ENCODE assay signal across 10 cellular contexts in genomic region chr9:77997611-77998349, GRCh38. TPM values are rescaled to one million over a fixed set of nuclear protein-coding genes. Genes with fewer than 3 reads are reported as not detected.
DNase-seq lines count a peak whose midpoint lies in the region; ATAC-seq and TF ChIP-seq lines count a peak whose summit lies in the region.
"Had no signal": no experiment of that assay in that cellular context is flagged by ENCODE, and none has a peak within 500 bp of the region (broad histone marks: within the 10 kb centered on the region; RNA-seq: fewer than 3 reads in every experiment).

No MANE protein-coding gene starts in this region.

- H3K36me3 ChIP-seq in BE2C, result no peaks in the 10 kb centered on the region
- H3K36me3 ChIP-seq in IMR-90 (ENCODE audit: control insufficient read depth, insufficient read depth, low read length), result no peaks in the 10 kb centered on the region
- H3K36me3 ChIP-seq in endodermal cell (ENCODE audit: control insufficient read depth, insufficient read depth, low read length), result no peaks in the 10 kb centered on the region

- H3K23ac ChIP-seq in IMR-90 (ENCODE audit: low read depth, low read length), result peak overlapping the region; percentile 7; the same call in 1 of the 2 replicates

- no peak overlapping the region for H4K5ac ChIP-seq in IMR-90 (ENCODE audit: low read depth, low read length)

- TF ChIP-seq CTCF in BE2C (IDR thresholded peaks at IDR 0.05; ENCODE audit: low read depth, low read length), result no peak
- TF ChIP-seq CTCF in IMR-90 (conservative IDR thresholded peaks at IDR 0.05; ENCODE audit: low read depth, low read length), result no peak
- no peak for TF ChIP-seq CTCF in endodermal cell (conservative IDR thresholded peaks at IDR 0.05)
- no peak for TF ChIP-seq CTCF in mesothelial cell of epicardium (IDR thresholded peaks at IDR 0.05; ENCODE audit: unreplicated experiment)

- H3K9me3 ChIP-seq in BE2C, result no peaks in the 10 kb centered on the region
- H3K9me3 ChIP-seq in IMR-90 (ENCODE audit: control insufficient read depth, insufficient read depth, low read length), result no peaks in the 10 kb centered on the region
- no peaks in the 10 kb centered on the region for H3K9me3 ChIP-seq in endodermal cell (ENCODE audit: control insufficient read depth, low read length)

- peaks cover 22 to 70% of the 10 kb centered on the region in 2 experiments for H3K79me1 ChIP-seq in IMR-90 (ENCODE audit: low read depth in 1 of 2, low read length in 2 of 2)

- intact Hi-C loops in IMR-90 (cut with micrococcal nuclease), result no loop called here

- BruUV-seq in IMR-90 (replicated peaks; lab: Mats Ljungman, UMichigan), result no TSS peak

- WGBS in IMR-90 (ENCODE audit: extremely low coverage in 2 of 2, insufficient read length in 1 of 2), 2 experiments, result 83% methylated on average over 3 of the region's 16 CpGs; no CpG with 5 or more reads in 1 of the 2 experiments
- 95 to 100% methylated on average over 2 to 16 of the region's 16 CpGs for WGBS in endodermal cell (ENCODE audit: insufficient coverage in 1 of 2, insufficient read length in 1 of 2), 2 experiments

- no peak overlapping the region for H2BK15ac ChIP-seq in IMR-90 (ENCODE audit: low read depth, low read length)

- DNase-seq in BE2C (peak; percentile 88), IMR-90 (peak; percentile 34), endodermal cell (no peak), mesothelial cell of epicardium (ENCODE audit: low spot score in 2 of 2, unreplicated experiment in 2 of 2) (no peak), cerebellum (ENCODE audit: low spot score) (no peak), DMS114 treated with DMSO at 0.1 percent for 48 hours (lab: John Stamatoyannopoulos, UW; ENCODE audit: unreplicated experiment) (no peak), GM19240 (ENCODE audit: insufficient read length, low spot score) (no peak)
- DNase-seq: activated CD8-positive, alpha-beta memory T cell treated with anti-CD3 and anti-CD28 coated beads, Interleukin-2, amount 50 U/mL, for 4 hours; stimulated activated CD4-positive, alpha-beta T cell treated with anti-CD3 and anti-CD28 coated beads, Interleukin-12 subunit alpha, Interleukin-12 subunit beta, amount 100 ng/mL, for 4 hours had no signal

- H3K9me3 Mint-ChIP-seq in endodermal cell (no peaks in the 10 kb centered on the region), mesothelial cell of epicardium (no peaks in the 10 kb centered on the region)

- H2AK5ac ChIP-seq in IMR-90 (ENCODE audit: low read depth, low read length), result no peak overlapping the region

- H3K9me1 ChIP-seq in IMR-90 (ENCODE audit: insufficient read depth, low read length), result peaks cover 11% of the 10 kb centered on the region

- POLR2A ChIA-PET in IMR-90 (lab: Charles Lee; ENCODE audit: unreplicated experiment), result no interaction called here

- H3K27ac Mint-ChIP-seq in endodermal cell (peak overlapping the region; percentile 9), mesothelial cell of epicardium (peak overlapping the region; percentile 63)

- no peak overlapping the region for H2BK5ac ChIP-seq in IMR-90 (ENCODE audit: low read depth, low read length, poor library complexity, severe bottlenecking)

- H3K4me1 Mint-ChIP-seq in endodermal cell, result peaks cover 3% of the 10 kb centered on the region
- peaks cover 31% of the 10 kb centered on the region for H3K4me1 Mint-ChIP-seq in mesothelial cell of epicardium

- peaks cover 4% of the 10 kb centered on the region for H3K36me3 Mint-ChIP-seq in endodermal cell (ENCODE audit: low read depth)
- peaks cover 6% of the 10 kb centered on the region for H3K36me3 Mint-ChIP-seq in mesothelial cell of epicardium

- H2BK120ac ChIP-seq in IMR-90 (ENCODE audit: low read depth, low read length), result no peak overlapping the region

- no peak overlapping the region for H3K14ac ChIP-seq in IMR-90 (replicated peaks; ENCODE audit: low read depth, low read length)

- dilution Hi-C loops in IMR-90 (cut with HindIII; ENCODE audit: low sequenced_read_pairs, unreplicated experiment), result no loop called here

- no peak for TF ChIP-seq POLR2A in IMR-90 (IDR thresholded peaks at IDR 0.05; ENCODE audit: low read depth, low read length)

- no peak for TF ChIP-seq RAD21 in IMR-90 (IDR thresholded peaks at IDR 0.05; ENCODE audit: low read length)

- 0 out of 2 replicates have a peak, but pooled peaks have one; percentile 42 for ATAC-seq in IMR-90 (ENCODE audit: low read depth)
- no peak for ATAC-seq in GM18517 (IDR thresholded peaks at IDR 0.05; ENCODE audit: unreplicated experiment)

- in situ Hi-C loops in IMR-90 (cut with MboI; ENCODE audit: low sequenced_read_pairs), result no loop called here

- peak overlapping the region; percentile 29; the same call in 1 of the 2 replicates for H3K4ac ChIP-seq in IMR-90 (ENCODE audit: low read depth, low read length)

- no peak overlapping the region for H3K9ac ChIP-seq in IMR-90 (ENCODE audit: low read depth, low read length)
- no peak overlapping the region for H3K9ac ChIP-seq in endodermal cell (ENCODE audit: extremely low read depth, low read length, poor library complexity, severe bottlenecking)

- H4K8ac ChIP-seq in IMR-90 (ENCODE audit: low read depth in 2 of 2, low read length in 2 of 2), result no peak overlapping the region

- H3K4me1 ChIP-seq in BE2C, result peaks cover 26% of the 10 kb centered on the region
- peaks cover 7% of the 10 kb centered on the region for H3K4me1 ChIP-seq in IMR-90 (ENCODE audit: control insufficient read depth, insufficient read depth, low read length)
- no peaks in the 10 kb centered on the region for H3K4me1 ChIP-seq in endodermal cell (ENCODE audit: control insufficient read depth, insufficient read depth, low read length)

- H3K56ac ChIP-seq in IMR-90 (ENCODE audit: extremely low read depth, insufficient read depth, low read length), result no peak overlapping the region

- no peak overlapping the region for H2AK9ac ChIP-seq in IMR-90 (replicated peaks; ENCODE audit: low read depth, low read length, poor library complexity)

- H3K27ac ChIP-seq in IMR-90 (ENCODE audit: insufficient read depth, low read length) (no peak overlapping the region), endodermal cell (ENCODE audit: low read depth, low read length) (peak overlapping the region; percentile 15)

- peak overlapping the region; percentile 34 for H2AFZ ChIP-seq in IMR-90 (replicated peaks; ENCODE audit: low read length, poor library complexity)

- no peak overlapping the region for H2BK20ac ChIP-seq in IMR-90 (ENCODE audit: low read depth, low read length)

- H4K20me1 ChIP-seq in IMR-90 (ENCODE audit: insufficient read depth, low read length), result peaks cover 20% of the 10 kb centered on the region

- no peak overlapping the region for H3K18ac ChIP-seq in IMR-90 (ENCODE audit: low read depth, low read length)

- CTCF ChIA-PET in IMR-90 (lab: Yijun Ruan, JAX), result interaction anchor here (0.6 kb wide), 1 partner anchor 279 kb away, joined by 3 read pairs; no protein-coding TSS in a partner anchor

- H3K27me3 ChIP-seq in BE2C, result no peaks in the 10 kb centered on the region
- no peaks in the 10 kb centered on the region for H3K27me3 ChIP-seq in IMR-90 (ENCODE audit: control insufficient read depth, insufficient read depth, low read length)
- H3K27me3 ChIP-seq in endodermal cell (ENCODE audit: control insufficient read depth, insufficient read depth, low read length, poor library complexity, severe bottlenecking), result no peaks in the 10 kb centered on the region

- H3K4me3 Mint-ChIP-seq in endodermal cell, result no peak overlapping the region
- no peak overlapping the region for H3K4me3 Mint-ChIP-seq in mesothelial cell of epicardium

- H3K27me3 Mint-ChIP-seq in endodermal cell (ENCODE audit: insufficient read depth), result no peaks in the 10 kb centered on the region
- no peaks in the 10 kb centered on the region for H3K27me3 Mint-ChIP-seq in mesothelial cell of epicardium (ENCODE audit: low read depth)

- H3K4me2 ChIP-seq in IMR-90 (ENCODE audit: low read depth, low read length), result no peak overlapping the region

- H3K4me3 ChIP-seq in BE2C (ENCODE audit: low read depth, low read length), result peak overlapping the region; percentile 5
- no peak overlapping the region for H3K4me3 ChIP-seq in IMR-90 (ENCODE audit: insufficient read depth, low read depth, low read length)
- H3K4me3 ChIP-seq in endodermal cell (ENCODE audit: low read length), result no peak overlapping the region

- no peak overlapping the region for H4K91ac ChIP-seq in IMR-90 (ENCODE audit: insufficient read depth, low read depth, low read length)

TF ChIP-seq in IMR-90, 13 proteins besides CTCF, POLR2A, EP300 and RAD21 (continues in another document):
- TF ChIP-seq MAFK (IDR thresholded peaks at IDR 0.05; ENCODE audit: low read depth, low read length) (no peak), MAZ (IDR thresholded peaks at IDR 0.05; ENCODE audit: borderline replicate concordance, low read depth, low read length) (no peak), FOS (IDR thresholded peaks at IDR 0.05; ENCODE audit: low read depth, low read length) (no peak), CEBPB (IDR thresholded peaks at IDR 0.05; ENCODE audit: low read depth, low read length) (no peak), ELK1 (IDR thresholded peaks at IDR 0.05; ENCODE audit: borderline replicate concordance, low read depth, low read length) (no peak), RFX5 (IDR thresholded peaks at IDR 0.05; ENCODE audit: low read depth, low read length) (no peak), BHLHE40 (IDR thresholded peaks at IDR 0.05; ENCODE audit: low read depth, low read length) (no peak), RCOR1 (IDR thresholded peaks at IDR 0.05; ENCODE audit: insufficient replicate concordance, low read length) (no peak)

RNA-seq across cellular contexts. Expression of gene GNAQ, which starts 33.8 kb away (rescaled TPM):
- polyA plus RNA-seq in BE2C (2012; ENCODE audit: insufficient read depth, insufficient read length, low read depth), result 13.8 TPM
- 50.7 and 63.6 TPM in 2 replicates for total RNA-seq in IMR-90 (2012; rRNA removed)
- 19.9 and 23.1 TPM in 2 replicates for polyA plus RNA-seq in IMR-90 (2012; rRNA removed)
- 2.8 and 3.8 TPM in 2 replicates for polyA plus RNA-seq in IMR-90 (2012; cell fraction: cytosol; rRNA removed)
- 3.3 and 29.5 TPM in 2 replicates for polyA plus RNA-seq in IMR-90 (2012; cell fraction: nucleus; rRNA removed; ENCODE audit: low replicate concordance)
- 10 to 100 TPM; 46.0 to 57.6 TPM for total RNA-seq in endodermal cell
- polyA plus RNA-seq in endodermal cell (2013, experiment 1 of 2), result 28.8 TPM
- polyA plus RNA-seq in endodermal cell (2013, experiment 2 of 2), result 32.1 TPM
- total RNA-seq in mesothelial cell of epicardium, result 44.4 to 47.0 TPM (median 46.9 TPM) in 3 replicates
- 186 TPM for total RNA-seq in cerebellum

Comparison
In these comparisons a context has a peak if more than half of its experiments do, and no peak if none do; other contexts are left out.
1. DNase-seq: peak in BE2C (single experiment) and IMR-90 (single experiment); none in endodermal cell (single experiment), mesothelial cell of epicardium (0 of 2), cerebellum (single experiment), DMS114 treated with DMSO at 0.1 percent for 48 hours (single experiment) and GM19240 (single experiment).